Comparison of ENCODE assay signal across 1 cellular context in genomic region chr10:102152545-102152890, GRCh38.
TF ChIP-seq lines count a peak whose summit lies in the region.

No MANE protein-coding gene starts in this region.

TF ChIP-seq in H1, 55 proteins besides CTCF, POLR2A, EP300 and RAD21:
- no peak for TF ChIP-seq TAF1 (IDR thresholded peaks at IDR 0.05; ENCODE audit: low read depth, low read length)
- TF ChIP-seq POLR2AphosphoS5 (IDR thresholded peaks at IDR 0.05; ENCODE audit: low read depth, low read length) = no peak; the same call in 1 of the 2 replicates
- TF ChIP-seq TAF7 (optimal IDR thresholded peaks at IDR 0.05; ENCODE audit: borderline replicate concordance, low read depth, low read length) = no peak
- no peak for TF ChIP-seq RXRA (IDR thresholded peaks at IDR 0.05; ENCODE audit: insufficient read depth, low read depth, low read length)
- TF ChIP-seq CREB1 (IDR thresholded peaks at IDR 0.05) = no peak
- TF ChIP-seq BCL11A (IDR thresholded peaks at IDR 0.05; ENCODE audit: low read depth in 2 of 2, low read length in 2 of 2) = no peak
- TF ChIP-seq RBBP5 (IDR thresholded peaks at IDR 0.05; ENCODE audit: borderline replicate concordance, low read depth, low read length) = no peak
- no peak for TF ChIP-seq CBX8 (IDR thresholded peaks at IDR 0.05; ENCODE audit: borderline replicate concordance, low read depth, low read length)
- no peak for TF ChIP-seq EGR1 (IDR thresholded peaks at IDR 0.05; ENCODE audit: borderline replicate concordance, low read depth, low read length)
- no peak for TF ChIP-seq TCF12 (IDR thresholded peaks at IDR 0.05; ENCODE audit: low read depth, low read length)
- TF ChIP-seq MAX (IDR thresholded peaks at IDR 0.05) = peak; percentile 71
- TF ChIP-seq KDM5A (IDR thresholded peaks at IDR 0.05; ENCODE audit: low read length) = 0 out of 2 replicates have a peak, but pooled peaks have one; percentile 66
- TF ChIP-seq BRCA1 (IDR thresholded peaks at IDR 0.05; ENCODE audit: low read depth, low read length) = no peak
- TF ChIP-seq, protein P1, sequence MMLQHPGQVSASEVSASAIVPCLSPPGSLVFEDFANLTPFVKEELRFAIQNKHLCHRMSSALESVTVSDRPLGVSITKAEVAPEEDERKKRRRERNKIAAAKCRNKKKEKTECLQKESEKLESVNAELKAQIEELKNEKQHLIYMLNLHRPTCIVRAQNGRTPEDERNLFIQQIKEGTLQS (IDR thresholded peaks at IDR 0.05; ENCODE audit: insufficient read depth, low read depth, low read length) = no peak
- TF ChIP-seq SIN3A (conservative IDR thresholded peaks at IDR 0.05 in 1 of 2, IDR thresholded peaks at IDR 0.05 in 1 of 2; ENCODE audit: low read depth in 1 of 2, low read length in 2 of 2) = 0 out of 4 replicates have a peak, but pooled peaks of 1 of the 2 experiments have one; percentile 4
- peak; percentile 45; the same call in 1 of the 2 replicates for TF ChIP-seq PHF8 (conservative IDR thresholded peaks at IDR 0.05; ENCODE audit: low read depth, low read length)
- no peak for TF ChIP-seq KDM1A (IDR thresholded peaks at IDR 0.05; ENCODE audit: borderline replicate concordance, low read length)
- no peak; a peak in 1 of 4 replicates for TF ChIP-seq HDAC2 (IDR thresholded peaks at IDR 0.05; ENCODE audit: borderline replicate concordance in 1 of 2, low read depth in 2 of 2, low read length in 2 of 2)
- TF ChIP-seq CTBP2 (IDR thresholded peaks at IDR 0.05; ENCODE audit: borderline replicate concordance, insufficient read depth, insufficient read length, low read length) = no peak
- TF ChIP-seq, protein P2, sequence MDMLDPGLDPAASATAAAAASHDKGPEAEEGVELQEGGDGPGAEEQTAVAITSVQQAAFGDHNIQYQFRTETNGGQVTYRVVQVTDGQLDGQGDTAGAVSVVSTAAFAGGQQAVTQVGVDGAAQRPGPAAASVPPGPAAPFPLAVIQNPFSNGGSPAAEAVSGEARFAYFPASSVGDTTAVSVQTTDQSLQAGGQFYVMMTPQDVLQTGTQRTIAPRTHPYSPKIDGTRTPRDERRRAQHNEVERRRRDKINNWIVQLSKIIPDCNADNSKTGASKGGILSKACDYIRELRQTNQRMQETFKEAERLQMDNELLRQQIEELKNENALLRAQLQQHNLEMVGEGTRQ (IDR thresholded peaks at IDR 0.05; ENCODE audit: low read length) = no peak
- TF ChIP-seq SIX5 (IDR thresholded peaks at IDR 0.05; ENCODE audit: low read depth, low read length) = no peak
